1 cellular context compared by ENCODE assay signal in genomic region chr2:16069663-16069932, GRCh38.
TF ChIP-seq lines count a peak whose summit lies in the region.

No MANE protein-coding gene starts in this region.

TF ChIP-seq in HepG2, 621 proteins besides CTCF, POLR2A, EP300 and RAD21 (continued from another document and continues in another):
- TF ChIP-seq ATF6 (CRISPR knock-in tag; conservative IDR thresholded peaks at IDR 0.05) (no peak), ZNF614 (CRISPR knock-in tag; IDR thresholded peaks at IDR 0.05; ENCODE audit: borderline replicate concordance) (no peak; the same call in 1 of the 2 replicates), HDAC2 (CRISPR knock-in tag; IDR thresholded peaks at IDR 0.05) (peak; percentile 33), ZNF850 (CRISPR knock-in tag; conservative IDR thresholded peaks at IDR 0.05) (no peak), SNRNP70 (IDR thresholded peaks at IDR 0.05; ENCODE audit: low read depth, low read length) (no peak), POGZ (CRISPR knock-in tag; IDR thresholded peaks at IDR 0.05) (peak; percentile 22; the same call in 1 of the 2 replicates), MEIS2 (CRISPR knock-in tag; IDR thresholded peaks at IDR 0.05) (0 out of 2 replicates have a peak, but pooled peaks have one; percentile 27), SALL2 (CRISPR knock-in tag; IDR thresholded peaks at IDR 0.05) (0 out of 2 replicates have a peak, but pooled peaks have one; percentile 22), SKI (IDR thresholded peaks at IDR 0.05; ENCODE audit: partially characterized antibody) (peak; percentile 17), GATAD2A (CRISPR knock-in tag; IDR thresholded peaks at IDR 0.05) (peak; percentile 93), JARID2 (CRISPR knock-in tag; IDR thresholded peaks at IDR 0.05; ENCODE audit: insufficient replicate concordance) (no peak), TFE3 (CRISPR knock-in tag; IDR thresholded peaks at IDR 0.05) (no peak), FOXA3 (CRISPR knock-in tag; IDR thresholded peaks at IDR 0.05) (peak; percentile 58; the same call in 1 of the 2 replicates), RXRB (CRISPR knock-in tag; IDR thresholded peaks at IDR 0.05; ENCODE audit: borderline replicate concordance) (peak; percentile 42; the same call in 1 of the 2 replicates), ARHGAP35 (CRISPR knock-in tag; IDR thresholded peaks at IDR 0.05; ENCODE audit: borderline replicate concordance) (no peak), ZSCAN31 (CRISPR knock-in tag; IDR thresholded peaks at IDR 0.05; ENCODE audit: low read depth) (no peak), DMTF1 (CRISPR knock-in tag; IDR thresholded peaks at IDR 0.05) (no peak), MATR3 (CRISPR knock-in tag; IDR thresholded peaks at IDR 0.05) (no peak), AKNA (CRISPR knock-in tag; IDR thresholded peaks at IDR 0.05; ENCODE audit: borderline replicate concordance) (no peak), ELF1 (CRISPR knock-in tag; IDR thresholded peaks at IDR 0.05) (peak; percentile 15; the same call in 1 of the 2 replicates), MLX (CRISPR knock-in tag; IDR thresholded peaks at IDR 0.05) (0 out of 2 replicates have a peak, but pooled peaks have one; percentile 40), ZNF546 (CRISPR knock-in tag; conservative IDR thresholded peaks at IDR 0.05) (no peak), ZNF10 (CRISPR knock-in tag; IDR thresholded peaks at IDR 0.05; ENCODE audit: borderline replicate concordance, low read depth) (no peak), ZNF317 (CRISPR knock-in tag; IDR thresholded peaks at IDR 0.05) (0 out of 2 replicates have a peak, but pooled peaks have one; percentile 10), ZMYM3 (CRISPR knock-in tag; IDR thresholded peaks at IDR 0.05) (no peak; the same call in 1 of the 2 replicates), ELF3 (CRISPR knock-in tag; IDR thresholded peaks at IDR 0.05) (peak; percentile 10; the same call in 1 of the 2 replicates), PAXIP1 (CRISPR knock-in tag; conservative IDR thresholded peaks at IDR 0.05) (peak; percentile 56), ZNF136 (CRISPR knock-in tag; IDR thresholded peaks at IDR 0.05; ENCODE audit: low read depth) (no peak), KLF6 (CRISPR knock-in tag; IDR thresholded peaks at IDR 0.05) (0 out of 2 replicates have a peak, but pooled peaks have one; percentile 45), MAZ (IDR thresholded peaks at IDR 0.05; ENCODE audit: borderline replicate concordance, low read depth, low read length) (no peak), MAZ (CRISPR knock-in tag; IDR thresholded peaks at IDR 0.05; ENCODE audit: low read depth) (0 out of 2 replicates have a peak, but pooled peaks have one; percentile 25), ZNF574 (CRISPR knock-in tag; IDR thresholded peaks at IDR 0.05) (peak; percentile 25; the same call in 1 of the 2 replicates), ZFX (CRISPR knock-in tag; IDR thresholded peaks at IDR 0.05; ENCODE audit: low read depth) (peak; percentile 48), HNRNPUL1 (IDR thresholded peaks at IDR 0.05; ENCODE audit: low read depth, low read length) (no peak), SMARCE1 (IDR thresholded peaks at IDR 0.05; ENCODE audit: borderline replicate concordance) (no peak), TFDP1 (CRISPR knock-in tag; IDR thresholded peaks at IDR 0.05; ENCODE audit: borderline replicate concordance) (0 out of 2 replicates have a peak, but pooled peaks have one; percentile 19), GLI4 (CRISPR knock-in tag; IDR thresholded peaks at IDR 0.05; ENCODE audit: borderline replicate concordance) (no peak), ZNF589 (CRISPR knock-in tag; conservative IDR thresholded peaks at IDR 0.05) (no peak), TFDP2 (CRISPR knock-in tag; IDR thresholded peaks at IDR 0.05) (peak; percentile 25; the same call in 1 of the 2 replicates), ZNF746 (CRISPR knock-in tag; IDR thresholded peaks at IDR 0.05) (0 out of 2 replicates have a peak, but pooled peaks have one; percentile 63), AGO2 (optimal IDR thresholded peaks at IDR 0.05; ENCODE audit: low read depth, low read length) (no peak)
